ENCODE assay signal across 8 cellular contexts in genomic region chr9:89701221-89701798, GRCh38.
DNase-seq lines count a peak whose midpoint lies in the region; ATAC-seq, FAIRE-seq and TF ChIP-seq lines count a peak whose summit lies in the region.

No MANE protein-coding gene starts in this region.

- peak; percentile 65 for DNase-seq in activated T-cell treated with anti-CD3 and anti-CD28 coated beads for 48 hours (ENCODE audit: low read depth)
- peak; percentile 72 for DNase-seq in stimulated activated CD4-positive, alpha-beta T cell treated with anti-CD3 and anti-CD28 coated beads, Interleukin-1b, Interleukin-23, amount 100 ng/mL, for 48 hours
- no peak for DNase-seq in NCI-H1092 (lab: John Stamatoyannopoulos, UW)
- no peak for DNase-seq in H54 (ENCODE audit: insufficient read length, low spot score)
- DNase-seq in RWPE1 (ENCODE audit: low spot score), result no peak
- no peak for DNase-seq in prostate gland (ENCODE audit: low spot score)

- POLR2A ChIA-PET in RWPE1 (lab: Yijun Ruan, JAX; ENCODE audit: low non-redundant PET), result no interaction called here

- H3K9me3 ChIP-seq in prostate gland, result no peaks in the 10 kb centered on the region

- no peaks in the 10 kb centered on the region for H3K4me1 ChIP-seq in prostate gland (replicated peaks)

- no peaks in the 10 kb centered on the region for H3K36me3 ChIP-seq in prostate gland

- FAIRE-seq in H54 (lab: Jason Lieb, UNC), result no peak

- H3K27me3 ChIP-seq in prostate gland (replicated peaks; ENCODE audit: insufficient read depth), result no peaks in the 10 kb centered on the region

- WGBS in prostate gland, result 42% methylated on average over 14 of the region's 14 CpGs

- intact Hi-C loops in prostate gland (cut with DNase I), result no loop called here

- CTCF ChIA-PET in RWPE1 (lab: Yijun Ruan, JAX), result interaction anchor here (0.7 kb wide), 1 partner anchor 18 kb away, joined by 3 read pairs; no protein-coding TSS in a partner anchor

- no peak overlapping the region for H3K4me3 ChIP-seq in prostate gland

- TF ChIP-seq CTCF in RWPE1 (conservative IDR thresholded peaks at IDR 0.05; ENCODE audit: low read depth) (no peak), prostate gland (IDR thresholded peaks at IDR 0.05) (no peak)

- H3K27ac ChIP-seq in RWPE1 (no peak overlapping the region), prostate gland (no peak overlapping the region)

- no peak for TF ChIP-seq POLR2A in H54 (IDR thresholded peaks at IDR 0.05; ENCODE audit: low read depth, low read length)
- no peak for TF ChIP-seq POLR2A in prostate gland (IDR thresholded peaks at IDR 0.05)

- ATAC-seq in GM19372 (IDR thresholded peaks at IDR 0.05; ENCODE audit: low read depth, unreplicated experiment) (peak; percentile 78), HG03280 (IDR thresholded peaks at IDR 0.05; ENCODE audit: unreplicated experiment) (peak; percentile 64)

Comparison
In these comparisons a context has a peak if more than half of its experiments do, and no peak if none do; other contexts are left out.
1. DNase-seq: peak in activated T-cell treated with anti-CD3 and anti-CD28 coated beads for 48 hours (single experiment) and stimulated activated CD4-positive, alpha-beta T cell treated with anti-CD3 and anti-CD28 coated beads, Interleukin-1b, Interleukin-23, amount 100 ng/mL, for 48 hours (single experiment); none in NCI-H1092 (single experiment), H54 (single experiment), RWPE1 (single experiment) and prostate gland (single experiment).